Comparison of ENCODE assay signal across 1 cellular context in the genomic region with DNA sequence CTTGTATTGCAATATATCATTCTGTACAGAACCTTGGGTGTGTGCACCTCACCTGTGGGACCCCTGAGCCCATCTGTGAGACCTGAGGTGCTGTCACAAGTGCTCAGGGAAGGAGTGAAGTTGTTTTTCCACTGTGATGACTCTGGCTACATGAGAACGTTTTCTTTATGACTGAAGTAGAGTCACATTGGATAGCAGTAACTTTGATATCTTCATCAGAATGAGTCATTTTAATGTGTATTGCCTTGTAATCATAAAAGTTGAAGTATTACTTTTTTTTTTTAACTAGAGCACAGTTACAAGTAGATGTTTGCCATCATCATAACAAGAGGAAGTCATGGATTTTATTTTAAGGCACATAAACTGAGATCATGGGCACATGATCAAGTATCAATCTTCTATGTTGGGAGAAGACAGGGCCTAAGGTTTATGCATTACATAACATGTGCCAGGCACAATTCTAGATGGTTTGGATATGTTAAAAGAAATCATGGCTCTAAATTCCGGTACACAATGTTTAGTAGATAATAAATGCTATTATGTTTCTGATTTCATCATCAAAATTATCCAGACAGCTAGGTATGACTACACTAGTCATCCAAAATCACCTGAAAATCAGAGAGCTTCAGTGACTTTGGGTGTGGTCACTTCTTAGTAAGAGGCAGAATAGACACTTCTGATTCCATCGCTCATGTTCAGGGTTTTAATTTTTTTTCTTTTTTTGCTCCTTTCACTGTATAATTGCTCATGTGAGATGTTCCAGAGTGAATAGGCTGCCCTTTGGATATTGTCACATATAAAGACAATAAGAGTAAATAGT.
TF ChIP-seq lines count a peak whose summit lies in the region.

No MANE protein-coding gene starts in this region.

TF ChIP-seq in GM12878, 131 proteins besides CTCF, POLR2A, EP300 and RAD21 (continued from another document):
- no peak for TF ChIP-seq PAX5 (IDR thresholded peaks at IDR 0.05; ENCODE audit: borderline replicate concordance, low read depth, low read length)
